Comparison of ENCODE assay signal across 8 cellular contexts in genomic region chr19:36014029-36014924, GRCh38. TPM values are rescaled to one million over a fixed set of nuclear protein-coding genes. Genes with fewer than 3 reads are reported as not detected.
DNase-seq lines count a peak whose midpoint lies in the region; ATAC-seq, FAIRE-seq and TF ChIP-seq lines count a peak whose summit lies in the region.

Gene ALKBH6 (minus strand): TSS chr19:36014213. CDS start chr19:36013397, 816 bp downstream.

- intact Hi-C loops in adrenal gland (cut with DNase I): loop anchor here in 1 of 2 donors (5.0 kb wide), 1 partner anchor 38 kb away; the partner anchor contains the start of genes THAP8 and WDR62
- intact Hi-C loops in heart left ventricle (cut with DNase I): loop anchor here in 3 of 10 donors (1.0 to 5.0 kb wide), 3 partner anchors 19 to 40 kb away; partner anchors contain the start of genes THAP8 (in 3 of the 3), WDR62 (in 3 of the 3) and SDHAF1 (in 1 of the 3)

- H3K4me3 Mint-ChIP-seq in T-cell: peak within 1 kb of the TSS; percentile 95 to 97 (median 96)
- H3K4me3 Mint-ChIP-seq in type B pancreatic cell: peak within 1 kb of the TSS; percentile 99

- H3K9me3 Mint-ChIP-seq in T-cell (no peaks in the 10 kb centered on the region), type B pancreatic cell (no peaks in the 10 kb centered on the region)

- 2 to 4% (median 2%) methylated on average over 19 to 42 of the region's 42 CpGs for WGBS in adrenal gland, 4 donors
- 2 to 3% (median 2%) methylated on average over 41 to 42 of the region's 42 CpGs for WGBS in heart left ventricle, 4 donors

- H3K27me3 Mint-ChIP-seq in T-cell (no peaks in the 10 kb centered on the region), type B pancreatic cell (no peaks in the 10 kb centered on the region)

- POLR2A ChIA-PET in T-cell (lab: Charles Lee): interaction anchor here (0.5 to 1.0 kb wide), 3 partner anchors 22 to 271 kb away, joined by 3 to 4 read pairs (median 3); partner anchors contain the start of gene THAP8 (in 1 of the 2)

- peak; percentile 95 for ATAC-seq in HG02840 (IDR thresholded peaks at IDR 0.05; ENCODE audit: low FRiP score, unreplicated experiment)
- ATAC-seq in T-cell (replicated peaks in 1 of 4): peak; percentile 97 to 99 (median 98)
- ATAC-seq in heart left ventricle: peak; percentile 98 to 100 (median 100)

- H3K36me3 Mint-ChIP-seq in T-cell (peaks cover 5% of the 10 kb centered on the region), type B pancreatic cell (peaks cover 4% of the 10 kb centered on the region)

- H3K9me3 ChIP-seq in adrenal gland (replicated peaks in 1 of 3) (no peaks in the 10 kb centered on the region), heart left ventricle (no peaks in the 10 kb centered on the region)

- H3K4me3 ChIP-seq in adrenal gland: peak within 1 kb of the TSS in 3 of 4 donors; percentile 39 to 57 (median 54)
- peak within 1 kb of the TSS; percentile 44 to 98 (median 74) for H3K4me3 ChIP-seq in heart left ventricle

- H3K36me3 ChIP-seq in adrenal gland (replicated peaks in 1 of 2) (peaks cover 0 to 3% of the 10 kb centered on the region in 2 donors), heart left ventricle (peaks cover 0 to 12% (median 5%) of the 10 kb centered on the region in 9 donors)

- H3K4me1 ChIP-seq in adrenal gland (replicated peaks in 1 of 2) (peaks cover 11 to 12% of the 10 kb centered on the region in 2 donors), heart left ventricle (peaks cover 0 to 21% (median 11%) of the 10 kb centered on the region in 12 donors)

- H3K27ac ChIP-seq in adrenal gland (peak within 1 kb of the TSS in 4 of 5 donors; percentile 43 to 79 (median 68)), heart left ventricle (peak within 1 kb of the TSS; percentile 25 to 89 (median 71))

- peaks cover 40 to 47% (median 47%) of the 10 kb centered on the region in 3 donors for H3K4me1 Mint-ChIP-seq in T-cell
- H3K4me1 Mint-ChIP-seq in type B pancreatic cell (ENCODE audit: unreplicated experiment): peaks cover 24% of the 10 kb centered on the region

- H3K27me3 ChIP-seq in adrenal gland (no peaks in the 10 kb centered on the region), heart left ventricle (no peaks in the 10 kb centered on the region)

- CTCF ChIA-PET in T-cell (lab: Charles Lee): interaction anchor here (0.6 to 1.2 kb wide), 11 partner anchors 17 to 725 kb away, joined by 3 to 7 read pairs (median 4); partner anchors contain the start of gene THAP8 (in 1 of the 2)

- TF ChIP-seq POLR2A in GM12891 (IDR thresholded peaks at IDR 0.05; ENCODE audit: low read depth, low read length) (no peak; the same call in 1 of the 2 replicates), adrenal gland (IDR thresholded peaks at IDR 0.05) (peak in 1 of 2 donors; percentile 22), heart left ventricle (IDR thresholded peaks at IDR 0.05) (peak in 1 of 2 donors; percentile 13)

- H3K27ac Mint-ChIP-seq in T-cell (peak within 1 kb of the TSS; percentile 96), type B pancreatic cell (peak within 1 kb of the TSS; percentile 92)

- peak; percentile 98 for DNase-seq in GM12891 (ENCODE audit: insufficient read length, low spot score)
- peak; percentile 94 for DNase-seq in NCI-H1436 treated with DMSO at 0.1 percent for 48 hours (lab: John Stamatoyannopoulos, UW)
- peak; percentile 96 to 100 (median 99) for DNase-seq in T-cell
- DNase-seq in adrenal gland: peak; percentile 99 to 100 (median 100)
- peak; percentile 100 for DNase-seq in heart left ventricle
- peak; percentile 99 for DNase-seq in pons (ENCODE audit: low spot score)
- peak; percentile 98 for DNase-seq in type B pancreatic cell (ENCODE audit: extremely low spot score, unreplicated experiment)

- TF ChIP-seq CTCF in adrenal gland (IDR thresholded peaks at IDR 0.05) (peak in 1 of 6 experiments; percentile 2), heart left ventricle (IDR thresholded peaks at IDR 0.05) (peak in 1 of 12 donors; percentile 15), type B pancreatic cell (conservative IDR thresholded peaks at IDR 0.05) (peak; percentile 40)

- peak; percentile 99 for FAIRE-seq in GM12891 (lab: Jason Lieb, UNC)

TF ChIP-seq in GM12891, 5 proteins besides CTCF, POLR2A, EP300 and RAD21:
- TF ChIP-seq PAX5 (IDR thresholded peaks at IDR 0.05; ENCODE audit: insufficient read depth, low read length, severe bottlenecking) (peak; percentile 91), POU2F2 (IDR thresholded peaks at IDR 0.05; ENCODE audit: low read depth, low read length) (no peak), SPI1 (IDR thresholded peaks at IDR 0.05; ENCODE audit: low read depth, low read length) (peak; percentile 46), POLR2AphosphoS5 (IDR thresholded peaks at IDR 0.05; ENCODE audit: low read depth, low read length) (0 out of 2 replicates have a peak, but pooled peaks have one; percentile 22), TAF1 (IDR thresholded peaks at IDR 0.05; ENCODE audit: low read depth, low read length) (peak; percentile 30; the same call in 1 of the 2 replicates)
TF ChIP-seq in GM12891: peak in this region for 4.

RNA-seq across cellular contexts. Expression of gene ALKBH6, which starts in this region (rescaled TPM):
- 32.2 TPM for polyA plus RNA-seq in GM12891 (2012; ENCODE audit: low read depth, missing spikeins)
- total RNA-seq in T-cell: 10 to 100 TPM; 42.6 to 61.4 (median 51.2) TPM
- 10 to 100 TPM; 16.8 to 30.6 (median 23.8) TPM for total RNA-seq in adrenal gland
- polyA plus RNA-seq in adrenal gland: 10 to 100 TPM; 18.5 to 39.8 (median 39.2) TPM
- 10 to 100 TPM in 6 of 9 donors, 1 to 10 TPM in 3; 7.3 to 22.5 (median 11.5) TPM for total RNA-seq in heart left ventricle
- 10 to 100 TPM; 13.4 TPM for polyA plus RNA-seq in heart left ventricle
- 17.8 and 24.8 TPM in 2 replicates for total RNA-seq in type B pancreatic cell (ENCODE audit: low replicate concordance)

Comparison
In these comparisons a context has a peak if more than half of its experiments do, and no peak if none do; other contexts are left out.
1. Peak in every context shown above with its lines: DNase-seq, ATAC-seq, H3K4me3 ChIP-seq and H3K27ac ChIP-seq.